In genomic region chr6:166806217-166806838, GRCh38 we compare ENCODE assay signal across 26 cellular contexts.
"Had no signal": no experiment of that assay in that cellular context is flagged by ENCODE, and none has a peak within 500 bp of the region (broad histone marks: within the 10 kb centered on the region; RNA-seq: fewer than 3 reads in every experiment).

No MANE protein-coding gene starts in this region.

- ATAC-seq: naive thymus-derived CD4-positive, alpha-beta T cell; natural killer cell; psoas muscle; right cardiac atrium; right lobe of liver; stimulated activated effector memory CD8-positive, alpha-beta T cell treated with anti-CD3 and anti-CD28 coated beads, Interleukin-12 subunit alpha, Interleukin-12 subunit beta, amount 100 ng/mL, for 72 hours; stimulated activated naive B cell treated with anti-CD40 and anti-IgM and Interleukin-4, amounts not matched to agents 10 μg/mL and 1 μg/mL and 100 μg/mL, for 72 hours had no signal

- H3K36me3 ChIP-seq: ovary, right lobe of liver, sigmoid colon, stomach, thoracic aorta, thyroid gland, tibial nerve, upper lobe of left lung, vagina had no signal

- DNase-seq: naive thymus-derived CD4-positive, alpha-beta T cell; natural killer cell; occipital lobe; ovary; posterior cingulate gyrus; psoas muscle; right cardiac atrium; right lobe of liver; sigmoid colon; small intestine; stimulated activated CD4-positive, alpha-beta T cell treated with anti-CD3 and anti-CD28 coated beads, Interleukin-15, amount 100 ng/mL, for 24 hours; stimulated activated CD4-positive, alpha-beta T cell treated with anti-CD3 and anti-CD28 coated beads, Interleukin-2, amount 100 ng/mL, for 24 hours; stimulated activated CD4-positive, alpha-beta T cell treated with anti-CD3 and anti-CD28 coated beads, Interleukin-2, amount 100 ng/mL, for 48 hours; stimulated activated CD4-positive, alpha-beta T cell treated with anti-CD3 and anti-CD28 coated beads, Interleukin-4, amount 100 ng/mL, for 24 hours; stimulated activated naive B cell treated with anti-CD40 and anti-IgM and Interleukin-4, amounts not matched to agents 10 μg/mL and 1 μg/mL and 100 μg/mL, for 72 hours; stimulated activated naive CD4-positive, alpha-beta T cell treated with Interleukin-2 at 50 U/mL for 16 hours; stomach; thyroid gland; trophoblast cell; upper lobe of left lung had no signal

- H3K4me3 ChIP-seq: ovary, psoas muscle, right lobe of liver, sigmoid colon, stomach, thoracic aorta, thyroid gland, tibial nerve, upper lobe of left lung, vagina had no signal

- H3K27me3 ChIP-seq: ovary, right lobe of liver, sigmoid colon, stomach, thyroid gland, tibial nerve, upper lobe of left lung, vagina had no signal

- H3K4me1 ChIP-seq: parathyroid adenoma, psoas muscle, right lobe of liver, sigmoid colon, stomach, thyroid gland, tibial nerve, upper lobe of left lung, vagina had no signal

- H3K27ac ChIP-seq: ovary, parathyroid adenoma, psoas muscle, right lobe of liver, sigmoid colon, stomach, thoracic aorta, thyroid gland, tibial nerve, upper lobe of left lung, vagina had no signal

- H3K79me2 ChIP-seq: parathyroid adenoma had no signal

- H3K9me3 ChIP-seq: ovary, thyroid gland had no signal

- H3K9ac ChIP-seq: parathyroid adenoma had no signal

- FAIRE-seq: small intestine, urothelium cell line had no signal

- H2AFZ ChIP-seq: parathyroid adenoma had no signal
